Comparison of ENCODE assay signal across 22 cellular contexts in genomic region chr14:36302823-36303222, GRCh38. TPM values are rescaled to one million over a fixed set of nuclear protein-coding genes. Genes with fewer than 3 reads are reported as not detected.
DNase-seq lines count a peak whose midpoint lies in the region; ATAC-seq and TF ChIP-seq lines count a peak whose summit lies in the region.
"Had no signal": no experiment of that assay in that cellular context is flagged by ENCODE, and none has a peak within 500 bp of the region (broad histone marks: within the 10 kb centered on the region; RNA-seq: fewer than 3 reads in every experiment).

No MANE protein-coding gene starts in this region.

- intact Hi-C loops in CD8-positive, alpha-beta T cell (cut with DNase I, micrococcal nuclease), result loop anchor here in 1 of 2 experiments (2.0 kb wide), 1 partner anchor 68 kb away; no protein-coding TSS in a partner anchor
- intact Hi-C loops in Caco-2 (cut with micrococcal nuclease; ENCODE audit: unreplicated experiment) (no loop called here), left colon (cut with DNase I, micrococcal nuclease) (no loop called here), mucosa of descending colon (cut with DNase I, micrococcal nuclease) (no loop called here)
- intact Hi-C loops in CD4-positive, alpha-beta memory T cell (cut with micrococcal nuclease), result no loop called here

- H3K27me3 ChIP-seq in CD8-positive, alpha-beta T cell (ENCODE audit: insufficient read depth, low read length), result no peaks in the 10 kb centered on the region
- H3K27me3 ChIP-seq in Caco-2 (replicated peaks; ENCODE audit: control insufficient read depth, insufficient read depth, low read length), result no peaks in the 10 kb centered on the region
- no peaks in the 10 kb centered on the region for H3K27me3 ChIP-seq in CD4-positive, alpha-beta memory T cell (ENCODE audit: insufficient read depth, low read length)

- no peak for DNase-seq in CD8-positive, alpha-beta T cell
- DNase-seq in Caco-2 (no peak), left colon (no peak), mucosa of descending colon (no peak), AG20443 (ENCODE audit: low spot score) (no peak)
- no peak for DNase-seq in CD4-positive, alpha-beta memory T cell
- DNase-seq: DMS153; KBM-7; MV-4-11; NCI-H1105; NCI-H1436 treated with DMSO at 0.1 percent for 48 hours; NCI-H187 treated with DMSO at 0.1 percent for 48 hours; NCI-H2171 treated with DMSO at 0.1 percent for 48 hours; NCI-H446 treated with DMSO at 0.1 percent for 48 hours; NCI-H526; NCI-H82; NK-92 treated with Interleukin-12 subunit alpha and Interleukin-12 subunit beta, amount 100 ng/mL, for 24 hours; PC-3; SK-N-SH had no signal

- peaks cover 79% of the 10 kb centered on the region for H3K36me3 Mint-ChIP-seq in CD8-positive, alpha-beta T cell
- peaks cover 42% of the 10 kb centered on the region for H3K36me3 Mint-ChIP-seq in Caco-2 (ENCODE audit: insufficient read depth, unreplicated experiment)
- peaks cover 47 to 66% of the 10 kb centered on the region in 2 donors for H3K36me3 Mint-ChIP-seq in CD4-positive, alpha-beta memory T cell

- H3K9me3 ChIP-seq in CD8-positive, alpha-beta T cell (ENCODE audit: low read length), result no peaks in the 10 kb centered on the region
- H3K9me3 ChIP-seq in Caco-2, result no peaks in the 10 kb centered on the region
- H3K9me3 ChIP-seq in mucosa of descending colon, result no peaks in the 10 kb centered on the region
- no peaks in the 10 kb centered on the region for H3K9me3 ChIP-seq in CD4-positive, alpha-beta memory T cell (ENCODE audit: control insufficient read depth in 1 of 2, low read length in 2 of 2)
- H3K9me3 ChIP-seq: SK-N-SH had no signal

- CTCF ChIA-PET in CD8-positive, alpha-beta T cell (lab: Charles Lee), result no interaction called here
- CTCF ChIA-PET in Caco-2 (lab: Charles Lee), result no interaction called here
- CTCF ChIA-PET in CD4-positive, alpha-beta memory T cell (lab: Charles Lee; ENCODE audit: partially characterized antibody), result no interaction called here

- no peaks in the 10 kb centered on the region for H3K27me3 Mint-ChIP-seq in CD8-positive, alpha-beta T cell (ENCODE audit: low read depth)
- H3K27me3 Mint-ChIP-seq in Caco-2 (ENCODE audit: insufficient read depth, unreplicated experiment), result no peaks in the 10 kb centered on the region
- H3K27me3 Mint-ChIP-seq in CD4-positive, alpha-beta memory T cell, result no peaks in the 10 kb centered on the region
- H3K27me3 Mint-ChIP-seq: B cell had no signal

- H3K4me3 Mint-ChIP-seq in CD8-positive, alpha-beta T cell, result no peak overlapping the region
- no peak overlapping the region for H3K4me3 Mint-ChIP-seq in Caco-2 (ENCODE audit: unreplicated experiment)
- H3K4me3 Mint-ChIP-seq in CD4-positive, alpha-beta memory T cell, result no peak overlapping the region
- H3K4me3 Mint-ChIP-seq: B cell had no signal

- H3K4me1 Mint-ChIP-seq in CD8-positive, alpha-beta T cell (ENCODE audit: low read depth), result no peaks in the 10 kb centered on the region
- peaks cover 15% of the 10 kb centered on the region for H3K4me1 Mint-ChIP-seq in Caco-2 (ENCODE audit: low read depth, unreplicated experiment)
- peaks cover 0 to 1% (median 0%) of the 10 kb centered on the region in 4 donors for H3K4me1 Mint-ChIP-seq in CD4-positive, alpha-beta memory T cell
- H3K4me1 Mint-ChIP-seq: B cell had no signal

- no TSS peak for BruUV-seq in Caco-2 (replicated peaks; lab: Mats Ljungman, UMichigan)

- ATAC-seq in CD8-positive, alpha-beta T cell, result no peak
- ATAC-seq in left colon (peak; percentile 41), mucosa of descending colon (peak; percentile 38), GM19351 (IDR thresholded peaks at IDR 0.05; ENCODE audit: unreplicated experiment) (no peak)
- ATAC-seq: PC-3 had no signal

- no peaks in the 10 kb centered on the region for H3K4me1 ChIP-seq in CD8-positive, alpha-beta T cell (ENCODE audit: insufficient read depth, low read length)
- H3K4me1 ChIP-seq in Caco-2, result peaks cover 24% of the 10 kb centered on the region
- no peaks in the 10 kb centered on the region for H3K4me1 ChIP-seq in mucosa of descending colon (ENCODE audit: low read depth)
- no peaks in the 10 kb centered on the region for H3K4me1 ChIP-seq in CD4-positive, alpha-beta memory T cell (ENCODE audit: insufficient read depth, low read length)

- peak overlapping the region; percentile 2 for H3K27ac Mint-ChIP-seq in CD8-positive, alpha-beta T cell
- peak overlapping the region; percentile 46 for H3K27ac Mint-ChIP-seq in Caco-2 (ENCODE audit: unreplicated experiment)
- H3K27ac Mint-ChIP-seq in CD4-positive, alpha-beta memory T cell, result no peak overlapping the region
- H3K27ac Mint-ChIP-seq: B cell had no signal

- POLR2A ChIA-PET in CD8-positive, alpha-beta T cell (lab: Charles Lee), result no interaction called here
- POLR2A ChIA-PET in Caco-2 (lab: Charles Lee), result no interaction called here
- POLR2A ChIA-PET in CD4-positive, alpha-beta memory T cell (lab: Charles Lee; ENCODE audit: partially characterized antibody), result no interaction called here

- TF ChIP-seq CTCF in CD8-positive, alpha-beta T cell (IDR thresholded peaks at IDR 0.05), result no peak
- TF ChIP-seq CTCF in Caco-2 (IDR thresholded peaks at IDR 0.05; ENCODE audit: insufficient read depth in 1 of 2, low read depth in 1 of 2, low read length in 1 of 2, severe bottlenecking in 1 of 2, unreplicated experiment in 1 of 2) (no peak), mucosa of descending colon (IDR thresholded peaks at IDR 0.05) (no peak)

- no peak overlapping the region for H3K27ac ChIP-seq in CD8-positive, alpha-beta T cell (ENCODE audit: low read depth, low read length)
- H3K27ac ChIP-seq in CD4-positive, alpha-beta memory T cell (ENCODE audit: low read depth, low read length), result no peak overlapping the region
- H3K27ac ChIP-seq: C4-2B had no signal

- H3K9me3 Mint-ChIP-seq in CD8-positive, alpha-beta T cell, result no peaks in the 10 kb centered on the region
- H3K9me3 Mint-ChIP-seq in Caco-2 (ENCODE audit: unreplicated experiment), result no peaks in the 10 kb centered on the region
- no peaks in the 10 kb centered on the region for H3K9me3 Mint-ChIP-seq in CD4-positive, alpha-beta memory T cell

- peaks cover 3% of the 10 kb centered on the region for H3K36me3 ChIP-seq in CD8-positive, alpha-beta T cell (ENCODE audit: insufficient read depth, low read length)
- H3K36me3 ChIP-seq in Caco-2 (ENCODE audit: control insufficient read depth, insufficient read depth, low read length) (no peaks in the 10 kb centered on the region), mucosa of descending colon (ENCODE audit: low read depth) (no peaks in the 10 kb centered on the region)
- peaks cover 30% of the 10 kb centered on the region for H3K36me3 ChIP-seq in CD4-positive, alpha-beta memory T cell (ENCODE audit: insufficient read depth, low read length)

- no peak overlapping the region for H3K4me3 ChIP-seq in CD8-positive, alpha-beta T cell (ENCODE audit: low read depth, low read length)
- H3K4me3 ChIP-seq in Caco-2 (ENCODE audit: low read depth, low read length) (no peak overlapping the region), mucosa of descending colon (no peak overlapping the region)
- no peak overlapping the region for H3K4me3 ChIP-seq in CD4-positive, alpha-beta memory T cell (ENCODE audit: low read length in 2 of 2)

RNA-seq across cellular contexts. Expression of gene MBIP, which starts 17.6 kb away (rescaled TPM):
- 10 to 100 TPM; 57.4 to 58.1 TPM for total RNA-seq in CD8-positive, alpha-beta T cell
- total RNA-seq in Caco-2 (2022) (27.8 and 28.8 TPM in 2 replicates), left colon (10 to 100 TPM; 14.4 to 21.2 TPM), mucosa of descending colon (10 to 100 TPM; 20.6 to 22.6 (median 21.4) TPM)
- 10 to 100 TPM; 16.7 to 25.6 TPM for total RNA-seq in CD4-positive, alpha-beta memory T cell
- polyA plus RNA-seq in CD4-positive, alpha-beta memory T cell, result 10 to 100 TPM; 19.7 to 19.8 TPM

Comparison
In these comparisons a context has a peak if more than half of its experiments do, and no peak if none do; other contexts are left out.
1. ATAC-seq: peak in left colon (single experiment) and mucosa of descending colon (single experiment); none in CD8-positive, alpha-beta T cell (single experiment) and GM19351 (single experiment).
2. H3K27ac Mint-ChIP-seq: peak in CD8-positive, alpha-beta T cell (single experiment) and Caco-2 (single experiment); none in CD4-positive, alpha-beta memory T cell (0 of 7).